ENCODE assay signal across 9 cellular contexts in the genomic region with DNA sequence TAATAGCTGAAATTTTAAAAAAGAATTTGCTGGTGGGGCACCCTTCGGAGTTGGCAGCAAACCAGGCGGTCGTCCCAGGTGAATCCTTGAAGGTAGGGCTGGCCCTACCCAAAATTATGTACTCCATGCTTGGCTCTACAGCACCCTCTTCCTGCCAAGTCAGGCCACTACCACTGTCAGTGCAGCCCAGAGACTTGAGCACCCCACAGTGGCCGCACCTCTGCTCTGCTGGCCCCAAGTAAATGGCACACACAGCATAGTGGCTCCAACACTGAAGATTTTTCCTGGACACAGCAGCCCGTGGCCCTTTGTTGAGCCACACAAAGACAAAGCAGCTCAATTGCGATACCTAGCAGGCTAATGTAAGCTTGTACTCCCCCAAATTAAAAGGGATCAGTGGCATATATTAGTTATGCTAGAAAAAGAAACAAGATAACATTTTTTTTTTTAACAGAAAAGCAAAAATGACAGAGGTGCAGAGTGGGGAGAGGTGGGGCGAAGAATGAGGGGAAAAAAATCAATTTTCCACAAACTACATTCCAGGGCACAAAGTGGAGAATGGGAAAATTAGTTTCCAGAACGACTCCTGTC.
DNase-seq lines count a peak whose midpoint lies in the region; ATAC-seq, FAIRE-seq and TF ChIP-seq lines count a peak whose summit lies in the region.
"Had no signal": no experiment of that assay in that cellular context is flagged by ENCODE, and none has a peak within 500 bp of the region (broad histone marks: within the 10 kb centered on the region; RNA-seq: fewer than 3 reads in every experiment).

No MANE protein-coding gene starts in this region.

- DNase-seq in A172 (ENCODE audit: low spot score) (peak; percentile 41), RCC 7860 (ENCODE audit: low spot score) (peak; percentile 55), kidney epithelial cell (ENCODE audit: low read depth) (no peak), upper lobe of left lung (peak in 1 of 2 donors; percentile 80), vagina (ENCODE audit: extremely low spot score in 2 of 2) (no peak)
- peak; percentile 68 for DNase-seq in activated naive CD8-positive, alpha-beta T cell treated with anti-CD3 and anti-CD28 coated beads, Interleukin-2, amount 50 U/mL, for 24 hours

- FAIRE-seq in RCC 7860 (lab: Jason Lieb, UNC): no peak
- FAIRE-seq: islet of Langerhans had no signal

- H3K4me1 ChIP-seq in upper lobe of left lung (peaks cover 5 to 14% (median 10%) of the 10 kb centered on the region in 4 donors), vagina (peaks cover 5% of the 10 kb centered on the region)

- 77 to 78% methylated on average over 8 of the region's 8 CpGs for WGBS in upper lobe of left lung, 2 donors

- H3K4me3 ChIP-seq in kidney epithelial cell (ENCODE audit: low read depth, low read length): no peak overlapping the region
- no peak overlapping the region for H3K4me3 ChIP-seq in upper lobe of left lung
- H3K4me3 ChIP-seq in vagina: no peak overlapping the region

- no peak overlapping the region for H3K27ac Mint-ChIP-seq in activated naive CD8-positive, alpha-beta T cell treated with anti-CD3 and anti-CD28 coated beads, Interleukin-2, amount 50 U/mL, for 24 hours

- peaks cover 5 to 21% (median 17%) of the 10 kb centered on the region in 4 donors for H3K9me3 ChIP-seq in upper lobe of left lung
- H3K9me3 ChIP-seq in vagina: no peaks in the 10 kb centered on the region

- peak; percentile 97 for TF ChIP-seq CTCF in GM12872 (IDR thresholded peaks at IDR 0.05; ENCODE audit: insufficient read depth, low read depth, low read length)
- TF ChIP-seq CTCF in kidney epithelial cell (IDR thresholded peaks at IDR 0.05; ENCODE audit: insufficient read depth, low read length, poor library complexity, severe bottlenecking): peak; percentile 77
- TF ChIP-seq CTCF in upper lobe of left lung (IDR thresholded peaks at IDR 0.05): peak; percentile 51 to 77 (median 63)
- TF ChIP-seq CTCF in vagina (IDR thresholded peaks at IDR 0.05): peak in 1 of 3 experiments; percentile 23

- ATAC-seq in HG03095 (IDR thresholded peaks at IDR 0.05; ENCODE audit: unreplicated experiment): peak; percentile 63
- ATAC-seq in activated naive CD8-positive, alpha-beta T cell treated with anti-CD3 and anti-CD28 coated beads, Interleukin-2, amount 50 U/mL, for 24 hours: peak; percentile 85
- peak; percentile 69 to 77 for ATAC-seq in upper lobe of left lung (ENCODE audit: low FRiP score in 2 of 2)

- intact Hi-C loops in vagina (cut with DNase I): no loop called here

- peaks cover 4% of the 10 kb centered on the region for H3K27me3 Mint-ChIP-seq in activated naive CD8-positive, alpha-beta T cell treated with anti-CD3 and anti-CD28 coated beads, Interleukin-2, amount 50 U/mL, for 24 hours

- TF ChIP-seq EP300 in upper lobe of left lung (IDR thresholded peaks at IDR 0.05): no peak

- TF ChIP-seq POLR2A in upper lobe of left lung (IDR thresholded peaks at IDR 0.05) (no peak), vagina (IDR thresholded peaks at IDR 0.05) (no peak)

- peaks cover 25% of the 10 kb centered on the region for H3K36me3 Mint-ChIP-seq in activated naive CD8-positive, alpha-beta T cell treated with anti-CD3 and anti-CD28 coated beads, Interleukin-2, amount 50 U/mL, for 24 hours (ENCODE audit: low read depth)

- no peak overlapping the region for H3K4me3 Mint-ChIP-seq in activated naive CD8-positive, alpha-beta T cell treated with anti-CD3 and anti-CD28 coated beads, Interleukin-2, amount 50 U/mL, for 24 hours

- H3K36me3 ChIP-seq in kidney epithelial cell (ENCODE audit: control insufficient read depth, insufficient read depth, low read length) (no peaks in the 10 kb centered on the region), upper lobe of left lung (no peaks in the 10 kb centered on the region), vagina (no peaks in the 10 kb centered on the region)

- H3K27ac ChIP-seq in upper lobe of left lung: no peak overlapping the region
- H3K27ac ChIP-seq in vagina: no peak overlapping the region

- peaks cover 27% of the 10 kb centered on the region for H3K9me3 Mint-ChIP-seq in activated naive CD8-positive, alpha-beta T cell treated with anti-CD3 and anti-CD28 coated beads, Interleukin-2, amount 50 U/mL, for 24 hours

- peaks cover 28% of the 10 kb centered on the region for H3K4me1 Mint-ChIP-seq in activated naive CD8-positive, alpha-beta T cell treated with anti-CD3 and anti-CD28 coated beads, Interleukin-2, amount 50 U/mL, for 24 hours

- H3K27me3 ChIP-seq in kidney epithelial cell (ENCODE audit: control insufficient read depth, insufficient read depth, low read length): no peaks in the 10 kb centered on the region
- no peaks in the 10 kb centered on the region for H3K27me3 ChIP-seq in upper lobe of left lung
- no peaks in the 10 kb centered on the region for H3K27me3 ChIP-seq in vagina

Comparison
In these comparisons a context has a peak if more than half of its experiments do, and no peak if none do; other contexts are left out.
1. DNase-seq: peak in A172 (single experiment), RCC 7860 (single experiment) and activated naive CD8-positive, alpha-beta T cell treated with anti-CD3 and anti-CD28 coated beads, Interleukin-2, amount 50 U/mL, for 24 hours (single experiment); none in kidney epithelial cell (single experiment) and vagina (0 of 2).
2. Peak in every context shown above with its lines, with median percentiles within 50 percentile points of each other: ATAC-seq.